ENCODE assay signal across 22 cellular contexts in genomic region chr9:127463382-127463781, GRCh38.
"Had no signal": no experiment of that assay in that cellular context is flagged by ENCODE, and none has a peak within 500 bp of the region (broad histone marks: within the 10 kb centered on the region; RNA-seq: fewer than 3 reads in every experiment).

No MANE protein-coding gene starts in this region.

- ATAC-seq: activated CD4-positive, alpha-beta T cell treated with anti-CD3 and anti-CD28 coated beads for 36 hours; naive thymus-derived CD8-positive, alpha-beta T cell; WTC11 had no signal

- H3K4me1 Mint-ChIP-seq: activated CD4-positive, alpha-beta T cell treated with anti-CD3 and anti-CD28 coated beads for 36 hours; activated naive CD4-positive, alpha-beta T cell treated with anti-CD3 and anti-CD28 coated beads, Interleukin-2, amount 50 U/mL, for 24 hours; memory B cell; naive thymus-derived CD8-positive, alpha-beta T cell; WTC11 had no signal

- H3K9me3 ChIP-seq: ascending aorta, ovary, thyroid gland had no signal

- H3K4me3 ChIP-seq: ascending aorta, dorsolateral prefrontal cortex, ovary, thyroid gland had no signal

- H3K36me3 ChIP-seq: ovary had no signal

- H3K9me3 Mint-ChIP-seq: activated naive CD4-positive, alpha-beta T cell treated with anti-CD3 and anti-CD28 coated beads, Interleukin-2, amount 50 U/mL, for 24 hours; memory B cell; naive thymus-derived CD8-positive, alpha-beta T cell; T-helper 2 cell treated with Interferon-gamma antibody and Interleukin-4, amounts not matched to agents 5 μg/mL and 100 μg/mL, for 36 hours; WTC11 had no signal

- H3K4me3 Mint-ChIP-seq: activated CD4-positive, alpha-beta T cell treated with anti-CD3 and anti-CD28 coated beads for 36 hours; activated naive CD4-positive, alpha-beta T cell treated with anti-CD3 and anti-CD28 coated beads, Interleukin-2, amount 50 U/mL, for 24 hours; memory B cell; naive thymus-derived CD8-positive, alpha-beta T cell; T-helper 2 cell treated with Interferon-gamma antibody and Interleukin-4, amounts not matched to agents 5 μg/mL and 100 μg/mL, for 36 hours; WTC11 had no signal

- H3K27me3 Mint-ChIP-seq: activated CD4-positive, alpha-beta T cell treated with anti-CD3 and anti-CD28 coated beads for 36 hours; activated naive CD4-positive, alpha-beta T cell treated with anti-CD3 and anti-CD28 coated beads, Interleukin-2, amount 50 U/mL, for 24 hours; memory B cell; naive thymus-derived CD8-positive, alpha-beta T cell had no signal

- DNase-seq: activated CD4-positive, alpha-beta T cell treated with anti-CD3 and anti-CD28 coated beads for 36 hours; activated CD4-positive, alpha-beta T cell treated with anti-CD3 and anti-CD28 coated beads, Interleukin-2, amount 50 U/mL, for 48 hours; activated gamma-delta T cell; dorsolateral prefrontal cortex; kidney; naive thymus-derived CD8-positive, alpha-beta T cell; ovary; stimulated activated CD4-positive, alpha-beta T cell treated with anti-CD3 and anti-CD28 coated beads, Interleukin-12 subunit alpha, Interleukin-12 subunit beta, amount 100 ng/mL, for 4 hours; stimulated activated CD4-positive, alpha-beta T cell treated with anti-CD3 and anti-CD28 coated beads, Interleukin-1b, Interleukin-23, amount 100 ng/mL, for 48 hours; stimulated activated CD8-positive, alpha-beta memory T cell treated with anti-CD3 and anti-CD28 coated beads, Interleukin-4, amount 100 ng/mL, for 48 hours; stimulated activated naive CD4-positive, alpha-beta T cell; thyroid gland had no signal

- H3K27ac ChIP-seq: ascending aorta, dorsolateral prefrontal cortex, epithelial cell of prostate, ovary, thyroid gland had no signal

- H3K27ac Mint-ChIP-seq: activated CD4-positive, alpha-beta T cell treated with anti-CD3 and anti-CD28 coated beads for 36 hours; activated naive CD4-positive, alpha-beta T cell treated with anti-CD3 and anti-CD28 coated beads, Interleukin-2, amount 50 U/mL, for 24 hours; memory B cell; naive thymus-derived CD8-positive, alpha-beta T cell; T-helper 2 cell treated with Interferon-gamma antibody and Interleukin-4, amounts not matched to agents 5 μg/mL and 100 μg/mL, for 36 hours; WTC11 had no signal

- FAIRE-seq: bronchial epithelial cell, colon, kidney, TTC549, urothelium cell line had no signal

- H3K27me3 ChIP-seq: ascending aorta, dorsolateral prefrontal cortex, ovary, thyroid gland had no signal
